Comparison of ENCODE assay signal across 1 cellular context in genomic region chr16:1543085-1543896, GRCh38.
TF ChIP-seq lines count a peak whose summit lies in the region.

No MANE protein-coding gene starts in this region.

TF ChIP-seq in H1, 55 proteins besides CTCF, POLR2A, EP300 and RAD21:
- TF ChIP-seq NANOG (IDR thresholded peaks at IDR 0.05; ENCODE audit: insufficient read depth, low read depth, low read length, poor library complexity, severe bottlenecking) (no peak), HDAC2 (IDR thresholded peaks at IDR 0.05; ENCODE audit: borderline replicate concordance in 1 of 2, low read depth in 2 of 2, low read length in 2 of 2) (no peak), MAFK (IDR thresholded peaks at IDR 0.05; ENCODE audit: low read depth, low read length) (no peak), CTBP2 (IDR thresholded peaks at IDR 0.05; ENCODE audit: borderline replicate concordance, insufficient read depth, insufficient read length, low read length) (no peak), BRCA1 (IDR thresholded peaks at IDR 0.05; ENCODE audit: low read depth, low read length) (no peak), KDM1A (IDR thresholded peaks at IDR 0.05; ENCODE audit: borderline replicate concordance, low read length) (no peak), EZH2 (IDR thresholded peaks at IDR 0.05; ENCODE audit: low read depth, low read length, severe bottlenecking) (no peak), CHD2 (IDR thresholded peaks at IDR 0.05; ENCODE audit: low read length) (no peak), SP2 (IDR thresholded peaks at IDR 0.05; ENCODE audit: low read length) (no peak), ATF2 (IDR thresholded peaks at IDR 0.05; ENCODE audit: low read length) (no peak), GABPA (IDR thresholded peaks at IDR 0.05; ENCODE audit: borderline replicate concordance, insufficient read depth, low read length) (no peak), SAP30 (IDR thresholded peaks at IDR 0.05; ENCODE audit: insufficient read depth, insufficient replicate concordance, low read length) (no peak), TCF12 (IDR thresholded peaks at IDR 0.05; ENCODE audit: low read depth, low read length) (no peak), KDM4A (IDR thresholded peaks at IDR 0.05; ENCODE audit: low read depth, low read length, severe bottlenecking) (no peak), CBX5 (IDR thresholded peaks at IDR 0.05; ENCODE audit: low read depth, low read length) (no peak), PHF8 (conservative IDR thresholded peaks at IDR 0.05; ENCODE audit: low read depth, low read length) (no peak), BCL11A (IDR thresholded peaks at IDR 0.05; ENCODE audit: low read depth in 2 of 2, low read length in 2 of 2) (no peak)
